24 cellular contexts compared by ENCODE assay signal in genomic region chr1:167362638-167363037, GRCh38.
"Had no signal": no experiment of that assay in that cellular context is flagged by ENCODE, and none has a peak within 500 bp of the region (broad histone marks: within the 10 kb centered on the region; RNA-seq: fewer than 3 reads in every experiment).

No MANE protein-coding gene starts in this region.

- H3K9me3 ChIP-seq: SK-N-SH had no signal

- H3K4me2 ChIP-seq: SK-N-SH had no signal

- FAIRE-seq: HTR-8/SVneo had no signal

- H3K9me2 ChIP-seq: SK-N-SH had no signal

- ATAC-seq: Panc1, PC-3, T-cell had no signal

- DNase-seq: Kasumi-1, KG1, MM.1S, NCI-H1092, NCI-H1105 treated with DMSO at 0.1 percent for 48 hours, NCI-H1417 treated with DMSO at 0.1 percent for 48 hours, NCI-H146, NCI-H1694 treated with DMSO at 0.1 percent for 48 hours, NCI-H1930, NCI-H2081, NCI-H2107, NCI-H2227 treated with DMSO at 0.1 percent for 48 hours, NCI-H524, NCI-H526 treated with DMSO at 0.1 percent for 48 hours, NCI-H748 treated with DMSO at 0.1 percent for 48 hours, PC-3, SHP77, SK-N-SH, SW 1271, T-cell had no signal

- H3K27ac ChIP-seq: HL-60, RWPE1 had no signal

- H3K9ac ChIP-seq: SK-N-SH had no signal
